ENCODE assay signal across 13 cellular contexts in the genomic region with DNA sequence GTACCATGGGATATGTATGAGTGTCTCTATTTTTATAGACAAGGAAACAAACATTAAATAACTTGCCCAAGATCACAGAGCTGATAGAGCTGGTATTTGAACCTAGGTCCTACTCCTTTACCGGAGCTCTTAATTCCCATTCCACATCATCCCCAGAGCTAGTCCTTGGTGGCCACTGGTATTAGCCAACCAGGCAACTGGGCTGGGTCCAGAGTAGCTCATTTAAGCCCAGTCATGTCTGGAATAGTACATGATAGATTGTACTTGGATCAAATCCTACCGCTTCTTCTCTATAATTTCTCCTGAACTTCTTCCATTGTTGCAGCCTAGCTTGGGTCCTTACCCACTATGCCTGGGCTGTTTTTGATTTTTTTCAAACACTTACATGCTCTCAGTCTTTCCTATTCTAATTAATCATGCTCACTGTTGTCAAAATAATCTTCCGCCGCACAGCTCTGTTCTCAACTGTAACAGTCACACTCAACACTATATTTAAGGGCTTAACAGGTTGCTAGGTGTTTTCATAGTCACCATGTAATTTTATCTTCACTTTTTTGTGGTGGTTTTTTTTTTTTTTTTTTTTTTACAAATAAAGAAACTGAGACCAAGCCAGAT.
A peak's percentile ranks its signal among the peaks of the same experiment; 100 is the strongest.
DNase-seq lines count a peak whose midpoint lies in the region; ATAC-seq lines count a peak whose summit lies in the region.
"Had no signal": no experiment of that assay in that cellular context is flagged by ENCODE, and none has a peak within 500 bp of the region (broad histone marks: within the 10 kb centered on the region; RNA-seq: fewer than 3 reads in every experiment).

No MANE protein-coding gene starts in this region.

- H3K4me1 Mint-ChIP-seq in activated T-helper 2 cell treated with anti-CD3 and anti-CD28 coated beads, Interferon-gamma antibody, Interleukin-2, Interleukin-4, amounts not matched to agents 10 μg/mL and 5 μg/mL and 100 μg/mL, durations not matched to agents 14 hours and 24 hours and 36 hours (ENCODE audit: low read depth): peaks cover 19% of the 10 kb centered on the region
- H3K4me1 Mint-ChIP-seq in naive thymus-derived CD4-positive, alpha-beta T cell: peaks cover 0 to 13% (median 9%) of the 10 kb centered on the region in 7 donors
- H3K4me1 Mint-ChIP-seq: GM23338 had no signal

- peak overlapping the region; percentile 64 for H2AFZ ChIP-seq in GM23248
- H2AFZ ChIP-seq: GM23338 had no signal

- no peaks in the 10 kb centered on the region for H3K36me3 Mint-ChIP-seq in activated T-helper 2 cell treated with anti-CD3 and anti-CD28 coated beads, Interferon-gamma antibody, Interleukin-2, Interleukin-4, amounts not matched to agents 10 μg/mL and 5 μg/mL and 100 μg/mL, durations not matched to agents 14 hours and 24 hours and 36 hours (ENCODE audit: low read depth)
- H3K36me3 Mint-ChIP-seq in naive thymus-derived CD4-positive, alpha-beta T cell: peaks cover 0 to 8% (median 0%) of the 10 kb centered on the region in 5 donors
- H3K36me3 Mint-ChIP-seq: type B pancreatic cell had no signal

- H3K4me2 ChIP-seq in BLaER1 treated with 17β-estradiol and CSF1 and Interleukin-3, amounts not matched to agents 10 nM and 100 nM: peak overlapping the region; percentile 45 to 83 (median 67)
- H3K4me2 ChIP-seq in GM23248 (ENCODE audit: unreplicated experiment): peak overlapping the region; percentile 17
- H3K4me2 ChIP-seq: GM23338 had no signal

- peak overlapping the region; percentile 77 to 94 (median 91) for H3K27ac ChIP-seq in BLaER1 treated with 17β-estradiol and CSF1 and Interleukin-3, amounts not matched to agents 10 nM and 100 nM
- peak overlapping the region; percentile 23; the same call in 1 of the 2 replicates for H3K27ac ChIP-seq in GM23248
- peak overlapping the region; percentile 15 for H3K27ac ChIP-seq in naive thymus-derived CD4-positive, alpha-beta T cell (ENCODE audit: low read depth, low read length)

- H3K79me2 ChIP-seq in GM23248 (ENCODE audit: insufficient read depth): no peaks in the 10 kb centered on the region

- H3K36me3 ChIP-seq in BLaER1 treated with 17β-estradiol and CSF1 and Interleukin-3, amounts not matched to agents 10 nM and 100 nM: no peaks in the 10 kb centered on the region
- H3K36me3 ChIP-seq in GM23248 (ENCODE audit: low read depth): no peaks in the 10 kb centered on the region
- H3K36me3 ChIP-seq in naive thymus-derived CD4-positive, alpha-beta T cell (ENCODE audit: control insufficient read depth in 2 of 3, insufficient read depth in 3 of 3, low read length in 3 of 3): no peaks in the 10 kb centered on the region
- H3K36me3 ChIP-seq: esophagus squamous epithelium had no signal

- H3K4me3 Mint-ChIP-seq in activated T-helper 2 cell treated with anti-CD3 and anti-CD28 coated beads, Interferon-gamma antibody, Interleukin-2, Interleukin-4, amounts not matched to agents 10 μg/mL and 5 μg/mL and 100 μg/mL, durations not matched to agents 14 hours and 24 hours and 36 hours (ENCODE audit: low read depth): no peak overlapping the region
- peak overlapping the region in 1 of 10 donors; percentile 10 for H3K4me3 Mint-ChIP-seq in naive thymus-derived CD4-positive, alpha-beta T cell
- H3K4me3 Mint-ChIP-seq: GM23338, type B pancreatic cell had no signal

- WGBS in GM23248 (ENCODE audit: low coverage in 1 of 2, low lambda C conversion rate in 2 of 2, missing lambda C conversion rate in 2 of 2), 2 experiments: 86 to 87% methylated on average over 4 of the region's 4 CpGs

- no peak for DNase-seq in GM23248
- DNase-seq in activated T-helper 2 cell treated with anti-CD3 and anti-CD28 coated beads, Interferon-gamma antibody, Interleukin-2, Interleukin-4, amounts not matched to agents 10 μg/mL and 5 μg/mL and 100 μg/mL, durations not matched to agents 14 hours and 24 hours and 36 hours (ENCODE audit: low spot score): no peak
- DNase-seq in naive thymus-derived CD4-positive, alpha-beta T cell: no peak
- DNase-seq in epidermal melanocyte (ENCODE audit: insufficient read length, low spot score): no peak
- no peak for DNase-seq in stimulated activated CD8-positive, alpha-beta memory T cell treated with anti-CD3 and anti-CD28 coated beads, Interleukin-4, amount 100 ng/mL, for 48 hours
- DNase-seq: esophagus squamous epithelium, NCI-H1092 had no signal

- H3K4me3 ChIP-seq in BLaER1 treated with 17β-estradiol and CSF1 and Interleukin-3, amounts not matched to agents 10 nM and 100 nM: no peak overlapping the region
- H3K4me3 ChIP-seq in GM23248: no peak overlapping the region
- H3K4me3 ChIP-seq in naive thymus-derived CD4-positive, alpha-beta T cell (ENCODE audit: low read length): no peak overlapping the region
- H3K4me3 ChIP-seq: esophagus squamous epithelium, GM23338 had no signal

- no peaks in the 10 kb centered on the region for H3K9me3 Mint-ChIP-seq in activated T-helper 2 cell treated with anti-CD3 and anti-CD28 coated beads, Interferon-gamma antibody, Interleukin-2, Interleukin-4, amounts not matched to agents 10 μg/mL and 5 μg/mL and 100 μg/mL, durations not matched to agents 14 hours and 24 hours and 36 hours
- peaks cover 0 to 1% (median 0%) of the 10 kb centered on the region in 11 donors for H3K9me3 Mint-ChIP-seq in naive thymus-derived CD4-positive, alpha-beta T cell
- H3K9me3 Mint-ChIP-seq: GM23338, type B pancreatic cell had no signal

- H3K9ac ChIP-seq in BLaER1 treated with 17β-estradiol and CSF1 and Interleukin-3, amounts not matched to agents 10 nM and 100 nM: peak overlapping the region in 10 of 11 experiments; percentile 15 to 66 (median 51); a peak in 16 of 22 replicates
- H3K9ac ChIP-seq in GM23248: no peak overlapping the region

- CTCF ChIA-PET in naive thymus-derived CD4-positive, alpha-beta T cell (lab: Charles Lee): interaction anchor here (1.2 to 3.7 kb wide), 3 partner anchors 42 to 265 kb away, joined by 3 to 16 read pairs (median 7); no protein-coding TSS in a partner anchor

- peaks cover 9% of the 10 kb centered on the region for H3F3A ChIP-seq in GM23248 (ENCODE audit: insufficient read depth)

- no peak for ATAC-seq in naive thymus-derived CD4-positive, alpha-beta T cell
- no peak for ATAC-seq in HG03457 (IDR thresholded peaks at IDR 0.05; ENCODE audit: unreplicated experiment)
- ATAC-seq in GM21576 (IDR thresholded peaks at IDR 0.05; ENCODE audit: unreplicated experiment): no peak
- ATAC-seq: GM23338 had no signal

- POLR2A ChIA-PET in naive thymus-derived CD4-positive, alpha-beta T cell (lab: Charles Lee): interaction anchor here (0.6 to 1.2 kb wide), 3 partner anchors 68 to 369 kb away, joined by 3 to 8 read pairs (median 6); a partner anchor contains a TSS

- peaks cover 0 to 17% (median 0%) of the 10 kb centered on the region in 11 experiments; a peak in 5 of 22 replicates for H3K9me3 ChIP-seq in BLaER1 treated with 17β-estradiol and CSF1 and Interleukin-3, amounts not matched to agents 10 nM and 100 nM (replicated peaks in 1 of 11)
- no peaks in the 10 kb centered on the region for H3K9me3 ChIP-seq in GM23248 (ENCODE audit: low read depth)
- H3K9me3 ChIP-seq in naive thymus-derived CD4-positive, alpha-beta T cell (ENCODE audit: control insufficient read depth in 2 of 3, low read length in 3 of 3): no peaks in the 10 kb centered on the region
- H3K9me3 ChIP-seq: esophagus squamous epithelium had no signal

- H3K27me3 ChIP-seq in BLaER1 treated with 17β-estradiol and CSF1 and Interleukin-3, amounts not matched to agents 10 nM and 100 nM: no peaks in the 10 kb centered on the region
- H3K27me3 ChIP-seq in GM23248 (replicated peaks; ENCODE audit: insufficient read depth): no peaks in the 10 kb centered on the region
- no peaks in the 10 kb centered on the region for H3K27me3 ChIP-seq in naive thymus-derived CD4-positive, alpha-beta T cell (ENCODE audit: control insufficient read depth in 2 of 2, insufficient read depth in 2 of 2, low read length in 2 of 2)
- H3K27me3 ChIP-seq: esophagus squamous epithelium had no signal

- no peaks in the 10 kb centered on the region for H3K9me2 ChIP-seq in GM23248 (ENCODE audit: insufficient read depth)

- H3K27ac Mint-ChIP-seq in activated T-helper 2 cell treated with anti-CD3 and anti-CD28 coated beads, Interferon-gamma antibody, Interleukin-2, Interleukin-4, amounts not matched to agents 10 μg/mL and 5 μg/mL and 100 μg/mL, durations not matched to agents 14 hours and 24 hours and 36 hours: peak overlapping the region; percentile 88
- no peak overlapping the region for H3K27ac Mint-ChIP-seq in naive thymus-derived CD4-positive, alpha-beta T cell
- H3K27ac Mint-ChIP-seq: GM23338, progenitor cell of endocrine pancreas, type B pancreatic cell had no signal

- no peaks in the 10 kb centered on the region for H3K27me3 Mint-ChIP-seq in activated T-helper 2 cell treated with anti-CD3 and anti-CD28 coated beads, Interferon-gamma antibody, Interleukin-2, Interleukin-4, amounts not matched to agents 10 μg/mL and 5 μg/mL and 100 μg/mL, durations not matched to agents 14 hours and 24 hours and 36 hours (ENCODE audit: low read depth)
- no peaks in the 10 kb centered on the region for H3K27me3 Mint-ChIP-seq in naive thymus-derived CD4-positive, alpha-beta T cell
- H3K27me3 Mint-ChIP-seq: progenitor cell of endocrine pancreas, type B pancreatic cell had no signal

- intact Hi-C loops in activated T-helper 2 cell treated with anti-CD3 and anti-CD28 coated beads, Interferon-gamma antibody, Interleukin-2, Interleukin-4, amounts not matched to agents 10 μg/mL and 5 μg/mL and 100 μg/mL, durations not matched to agents 14 hours and 24 hours and 36 hours (cut with micrococcal nuclease): loop anchor here (2.0 kb wide), 3 partner anchors 31 to 323 kb away; a partner anchor contains a TSS
- intact Hi-C loops in naive thymus-derived CD4-positive, alpha-beta T cell (cut with micrococcal nuclease): loop anchor here (2.0 to 10.0 kb wide), 9 partner anchors 80 to 1200 kb away; a partner anchor contains a TSS

- peaks cover 20 to 68% (median 52%) of the 10 kb centered on the region in 10 experiments for H3K4me1 ChIP-seq in BLaER1 treated with 17β-estradiol and CSF1 and Interleukin-3, amounts not matched to agents 10 nM and 100 nM
- H3K4me1 ChIP-seq in GM23248 (ENCODE audit: insufficient read depth): peaks cover 21% of the 10 kb centered on the region
- H3K4me1 ChIP-seq in naive thymus-derived CD4-positive, alpha-beta T cell (ENCODE audit: control insufficient read depth in 2 of 2, insufficient read depth in 2 of 2, low read length in 2 of 2): peaks cover 17 to 36% of the 10 kb centered on the region in 2 donors
- H3K4me1 ChIP-seq: esophagus squamous epithelium had no signal

- in situ Hi-C loops in GM23248 (cut with MboI): no loop called here

- no peaks in the 10 kb centered on the region for H4K20me1 ChIP-seq in BLaER1 treated with 17β-estradiol and CSF1 and Interleukin-3, amounts not matched to agents 10 nM and 100 nM
- H4K20me1 ChIP-seq in GM23248 (ENCODE audit: insufficient read depth): no peaks in the 10 kb centered on the region

Comparison
In these comparisons a context has a peak if more than half of its experiments do, and no peak if none do; other contexts are left out.
1. H3K27ac ChIP-seq: peak in every context shown above with its lines; median percentile 91 in BLaER1 treated with 17β-estradiol and CSF1 and Interleukin-3, amounts not matched to agents 10 nM and 100 nM; 23 in GM23248; 15 in naive thymus-derived CD4-positive, alpha-beta T cell.